ENCODE assay signal across 9 cellular contexts in genomic region chr19:2252481-2253105, GRCh38. TPM values are rescaled to one million over a fixed set of nuclear protein-coding genes. Genes with fewer than 3 reads are reported as not detected.
DNase-seq lines count a peak whose midpoint lies in the region; ATAC-seq, FAIRE-seq and TF ChIP-seq lines count a peak whose summit lies in the region.
"Had no signal": no experiment of that assay in that cellular context is flagged by ENCODE, and none has a peak within 500 bp of the region (broad histone marks: within the 10 kb centered on the region; RNA-seq: fewer than 3 reads in every experiment).

No MANE protein-coding gene starts in this region.

- no peak for DNase-seq in left ventricle myocardium inferior
- DNase-seq in left ventricle myocardium superior: no peak
- DNase-seq in WTC11 (ENCODE audit: low spot score): peak; percentile 39
- peak; percentile 74 for DNase-seq in kidney
- no peak for DNase-seq in Ammon's horn (ENCODE audit: low spot score)
- no peak for DNase-seq in substantia nigra (lab: John Stamatoyannopoulos, UW)
- no peak for DNase-seq in D721Med (ENCODE audit: insufficient read length, low spot score)

- H3K9me3 Mint-ChIP-seq in WTC11: no peaks in the 10 kb centered on the region

- peaks cover 43% of the 10 kb centered on the region for H3K4me1 ChIP-seq in left ventricle myocardium inferior
- H3K4me1 ChIP-seq in kidney (ENCODE audit: control insufficient read depth in 1 of 2, insufficient read depth in 1 of 2, low read depth in 1 of 2, low read length in 2 of 2): peaks cover 0 to 6% of the 10 kb centered on the region in 2 donors
- H3K4me1 ChIP-seq in thymus (ENCODE audit: control insufficient read depth, insufficient read depth, low read length): peaks cover 25% of the 10 kb centered on the region

- POLR2A ChIA-PET in WTC11 (lab: Charles Lee): interaction anchor here (1.0 to 1.3 kb wide), 2 partner anchors 13 to 22 kb away, joined by 3 to 4 read pairs; no protein-coding TSS in a partner anchor

- H3K4me3 ChIP-seq in left ventricle myocardium inferior (peak overlapping the region; percentile 35), kidney (ENCODE audit: low read length in 2 of 2) (no peak overlapping the region), thymus (ENCODE audit: low read length) (peak overlapping the region; percentile 61)

- H3K27ac Mint-ChIP-seq in WTC11: no peak overlapping the region

- H3K27ac ChIP-seq in left ventricle myocardium inferior (replicated peaks) (no peak overlapping the region), kidney (ENCODE audit: low read depth in 2 of 2, low read length in 2 of 2) (no peak overlapping the region), thymus (ENCODE audit: low read depth) (no peak overlapping the region), substantia nigra (ENCODE audit: low read depth, low read length, poor library complexity, severe bottlenecking) (no peak overlapping the region)

- H3K36me3 ChIP-seq in left ventricle myocardium inferior: peaks cover 6% of the 10 kb centered on the region
- H3K36me3 ChIP-seq in kidney (ENCODE audit: control insufficient read depth in 1 of 2, insufficient read depth in 2 of 2, low read length in 2 of 2): no peaks in the 10 kb centered on the region
- H3K36me3 ChIP-seq in thymus (ENCODE audit: control insufficient read depth, insufficient read depth): peaks cover 19% of the 10 kb centered on the region

- WGBS in thymus: 8% methylated on average over 48 of the region's 48 CpGs

- ATAC-seq in left ventricle myocardium superior (no peak), WTC11 (no peak)
- ATAC-seq: Right ventricle myocardium inferior had no signal

- no peaks in the 10 kb centered on the region for H3K36me3 Mint-ChIP-seq in WTC11

- CTCF ChIA-PET in WTC11 (lab: Charles Lee): interaction anchor here (0.8 to 6.2 kb wide), 17 partner anchors 9 to 307 kb away, joined by 3 to 65 read pairs (median 5); partner anchors contain the start of genes AP3D1 and LINGO3

- H3K4me3 Mint-ChIP-seq in WTC11: peak overlapping the region; percentile 61

- FAIRE-seq in kidney (lab: Jason Lieb, UNC) (no peak), D721Med (lab: Jason Lieb, UNC) (no peak)

- H3K4me1 Mint-ChIP-seq in WTC11: peaks cover 3% of the 10 kb centered on the region; the same call in 1 of the 2 replicates

- no peak overlapping the region for H3K9ac ChIP-seq in kidney (ENCODE audit: low read length in 2 of 2)

- H3K9me3 ChIP-seq in left ventricle myocardium inferior (replicated peaks) (no peaks in the 10 kb centered on the region), kidney (ENCODE audit: control insufficient read depth in 1 of 2, low read length in 2 of 2) (no peaks in the 10 kb centered on the region), thymus (ENCODE audit: control insufficient read depth) (no peaks in the 10 kb centered on the region)

- H3K27me3 ChIP-seq in left ventricle myocardium inferior (ENCODE audit: low read depth) (peaks cover 73% of the 10 kb centered on the region), thymus (ENCODE audit: control insufficient read depth, insufficient read depth) (peaks cover 58% of the 10 kb centered on the region)

- TF ChIP-seq CTCF in left ventricle myocardium inferior (IDR thresholded peaks at IDR 0.05; ENCODE audit: borderline replicate concordance) (no peak), WTC11 (IDR thresholded peaks at IDR 0.05) (no peak), kidney (IDR thresholded peaks at IDR 0.05; ENCODE audit: borderline replicate concordance, extremely low read depth, insufficient read depth) (no peak), D721Med (IDR thresholded peaks at IDR 0.05; ENCODE audit: insufficient read depth, missing control alignments) (no peak)

- intact Hi-C loops in left ventricle myocardium inferior (cut with micrococcal nuclease) (no loop called here), left ventricle myocardium superior (cut with micrococcal nuclease) (no loop called here), kidney (cut with DNase I) (no loop called here)

- H3K27me3 Mint-ChIP-seq in WTC11 (ENCODE audit: low read depth): peaks cover 35% of the 10 kb centered on the region

TF ChIP-seq in WTC11, 78 proteins besides CTCF, POLR2A, EP300 and RAD21 (continues in another document):
- TF ChIP-seq ZNF532 (CRISPR knock-in tag; IDR thresholded peaks at IDR 0.05; ENCODE audit: borderline replicate concordance): no peak
- TF ChIP-seq E2F4 (CRISPR knock-in tag; IDR thresholded peaks at IDR 0.05; ENCODE audit: borderline replicate concordance, low read depth): no peak

RNA-seq across cellular contexts. Expression of gene AMH, which starts 3.5 kb away (rescaled TPM):
- total RNA-seq in left ventricle myocardium inferior (1.1 TPM), left ventricle myocardium superior (1.6 TPM), WTC11 (2021) (4.7 to 11.2 TPM (median 5.2 TPM) in 3 replicates), kidney (1.0 TPM)
- polyA plus RNA-seq in kidney (ENCODE audit: insufficient read depth, low read depth, low replicate concordance) (0.60 TPM), thymus (2.2 TPM)

RNA-seq across cellular contexts. Expression of gene JSRP1, which starts 3.6 kb away (rescaled TPM):
- total RNA-seq in left ventricle myocardium inferior: 0.36 TPM
- total RNA-seq in left ventricle myocardium superior: not detected
- 0.33 to 1.4 TPM (median 0.73 TPM) in 3 replicates for total RNA-seq in WTC11 (2021)
- total RNA-seq in kidney: 5.0 TPM
- polyA plus RNA-seq in kidney (ENCODE audit: insufficient read depth, low read depth, low replicate concordance): 0.37 TPM
- polyA plus RNA-seq in thymus: 1.3 TPM
- total RNA-seq: Right ventricle myocardium inferior had no signal

RNA-seq across cellular contexts. Expression of gene SF3A2, which starts 16.0 kb away (rescaled TPM):
- total RNA-seq in left ventricle myocardium inferior (28.7 TPM), left ventricle myocardium superior (31.4 TPM), WTC11 (2021) (167 to 184 TPM (median 169 TPM) in 3 replicates), kidney (64.1 TPM)
- polyA plus RNA-seq in kidney (ENCODE audit: insufficient read depth, low read depth, low replicate concordance) (25.7 TPM), thymus (51.1 TPM)

RNA-seq across cellular contexts. Expression of gene PLEKHJ1, which starts 16.5 kb away (rescaled TPM):
- total RNA-seq in left ventricle myocardium inferior (47.8 TPM), left ventricle myocardium superior (60.7 TPM), WTC11 (2021) (164 to 189 TPM (median 167 TPM) in 3 replicates), kidney (59.7 TPM)
- polyA plus RNA-seq in kidney (ENCODE audit: insufficient read depth, low read depth, low replicate concordance) (156 TPM), thymus (97.7 TPM)

RNA-seq across cellular contexts. Expression of gene PEAK3, which starts 29.4 kb away (rescaled TPM):
- 0.77 TPM for total RNA-seq in left ventricle myocardium inferior
- total RNA-seq in left ventricle myocardium superior: 0.87 TPM
- total RNA-seq in WTC11 (2021): not detected in 3 replicates
- total RNA-seq in kidney: 2.1 TPM
- not detected for polyA plus RNA-seq in kidney (ENCODE audit: insufficient read depth, low read depth, low replicate concordance)
- 0.34 TPM for polyA plus RNA-seq in thymus

Comparison
In these comparisons a context has a peak if more than half of its experiments do, and no peak if none do; other contexts are left out.
1. DNase-seq: peak in WTC11 (single experiment) and kidney (single experiment); none in left ventricle myocardium inferior (single experiment), left ventricle myocardium superior (single experiment), Ammon's horn (single experiment), substantia nigra (0 of 49) and D721Med (single experiment).
2. H3K4me3 ChIP-seq: peak in left ventricle myocardium inferior (single experiment) and thymus (single experiment); none in kidney (0 of 2).